1 cellular context compared by ENCODE assay signal in the genomic region with DNA sequence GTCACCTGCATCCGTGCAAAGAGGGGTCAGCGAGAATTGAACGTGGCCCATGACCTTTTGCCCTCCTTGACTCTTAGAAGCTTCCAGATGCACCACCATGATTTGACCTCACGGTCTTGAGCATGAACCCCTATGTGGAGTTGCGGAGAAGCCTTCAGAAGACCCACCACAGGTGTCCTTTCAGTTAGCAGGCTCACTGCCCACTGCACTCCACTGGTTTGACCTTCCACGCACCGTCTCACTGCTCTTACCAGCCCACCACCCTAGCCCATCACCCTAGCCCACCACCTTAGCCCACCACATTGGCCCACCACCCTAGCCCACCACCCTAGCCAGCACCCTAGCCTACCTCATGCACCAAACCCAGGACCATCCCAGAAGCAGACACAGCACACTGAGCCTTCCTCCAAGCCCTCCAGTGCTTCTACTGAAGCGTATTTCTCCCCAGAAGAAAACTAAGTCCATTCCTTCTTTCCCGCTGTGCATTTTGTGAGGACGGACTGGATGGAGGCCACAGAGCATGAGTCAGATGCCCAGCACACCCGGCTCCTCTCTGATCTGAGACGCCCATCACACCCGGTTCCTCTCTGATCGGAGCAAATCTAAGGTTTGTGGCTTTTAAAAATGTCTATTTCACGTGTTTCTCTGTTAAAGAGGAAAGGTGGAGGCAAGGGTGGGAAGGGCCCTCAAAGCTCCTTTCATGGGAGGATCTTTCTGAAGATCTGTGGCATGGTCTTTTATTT.
TF ChIP-seq lines count a peak whose summit lies in the region.

No MANE protein-coding gene starts in this region.

TF ChIP-seq in H1, 55 proteins besides CTCF, POLR2A, EP300 and RAD21 (continued from another document):
- TF ChIP-seq, protein P1, sequence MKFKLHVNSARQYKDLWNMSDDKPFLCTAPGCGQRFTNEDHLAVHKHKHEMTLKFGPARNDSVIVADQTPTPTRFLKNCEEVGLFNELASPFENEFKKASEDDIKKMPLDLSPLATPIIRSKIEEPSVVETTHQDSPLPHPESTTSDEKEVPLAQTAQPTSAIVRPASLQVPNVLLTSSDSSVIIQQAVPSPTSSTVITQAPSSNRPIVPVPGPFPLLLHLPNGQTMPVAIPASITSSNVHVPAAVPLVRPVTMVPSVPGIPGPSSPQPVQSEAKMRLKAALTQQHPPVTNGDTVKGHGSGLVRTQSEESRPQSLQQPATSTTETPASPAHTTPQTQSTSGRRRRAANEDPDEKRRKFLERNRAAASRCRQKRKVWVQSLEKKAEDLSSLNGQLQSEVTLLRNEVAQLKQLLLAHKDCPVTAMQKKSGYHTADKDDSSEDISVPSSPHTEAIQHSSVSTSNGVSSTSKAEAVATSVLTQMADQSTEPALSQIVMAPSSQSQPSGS (IDR thresholded peaks at IDR 0.05; ENCODE audit: low read length): no peak
- TF ChIP-seq POU5F1 (IDR thresholded peaks at IDR 0.05; ENCODE audit: low read depth, low read length): no peak
- TF ChIP-seq ASH2L (IDR thresholded peaks at IDR 0.05; ENCODE audit: low read length): no peak
- no peak for TF ChIP-seq PHF8 (conservative IDR thresholded peaks at IDR 0.05; ENCODE audit: low read depth, low read length)
TF ChIP-seq in H1: peak in this region for 0.
